8 cellular contexts compared by ENCODE assay signal in genomic region chr11:66478823-66479740, GRCh38. TPM values are rescaled to one million over a fixed set of nuclear protein-coding genes. Genes with fewer than 3 reads are reported as not detected.
A peak's percentile ranks its signal among the peaks of the same experiment; 100 is the strongest.
DNase-seq lines count a peak whose midpoint lies in the region; ATAC-seq and TF ChIP-seq lines count a peak whose summit lies in the region.

No MANE protein-coding gene starts in this region.

- no peaks in the 10 kb centered on the region for H3K4me1 ChIP-seq in foreskin keratinocyte

- no peaks in the 10 kb centered on the region for H3K9me3 Mint-ChIP-seq in activated T-cell treated with anti-CD3 and anti-CD28 coated beads, Interleukin-2, amount 50 U/mL, for 24 hours

- H3K27me3 ChIP-seq in foreskin keratinocyte = no peaks in the 10 kb centered on the region

- H3K36me3 Mint-ChIP-seq in activated T-cell treated with anti-CD3 and anti-CD28 coated beads, Interleukin-2, amount 50 U/mL, for 24 hours (ENCODE audit: low read depth) = peaks cover 66% of the 10 kb centered on the region

- H3K27me3 Mint-ChIP-seq in activated T-cell treated with anti-CD3 and anti-CD28 coated beads, Interleukin-2, amount 50 U/mL, for 24 hours = no peaks in the 10 kb centered on the region

- peak; percentile 4 for ATAC-seq in foreskin keratinocyte
- ATAC-seq in omental fat pad (ENCODE audit: low FRiP score) = peak; percentile 19
- ATAC-seq in HG03457 (IDR thresholded peaks at IDR 0.05; ENCODE audit: unreplicated experiment) = no peak
- no peak for ATAC-seq in HG03039 (IDR thresholded peaks at IDR 0.05; ENCODE audit: unreplicated experiment)

- peak; percentile 46 for DNase-seq in activated CD4-positive, CD25-positive, alpha-beta regulatory T cell treated with anti-CD3 and anti-CD28 coated beads, Interleukin-2, amount 50 U/mL, for 72 hours
- DNase-seq in activated CD4-positive, CD25-positive, alpha-beta regulatory T cell (lab: John Stamatoyannopoulos, UW) = no peak
- DNase-seq in NCI-H146 (lab: John Stamatoyannopoulos, UW) = peak; percentile 43
- DNase-seq in activated T-cell treated with anti-CD3 and anti-CD28 coated beads, Interleukin-2, amount 50 U/mL, for 24 hours = no peak
- DNase-seq in foreskin keratinocyte = peak; percentile 22 to 23
- DNase-seq in omental fat pad (ENCODE audit: low spot score) = no peak

- peaks cover 34% of the 10 kb centered on the region for H3K4me1 Mint-ChIP-seq in activated T-cell treated with anti-CD3 and anti-CD28 coated beads, Interleukin-2, amount 50 U/mL, for 24 hours (ENCODE audit: low read depth)

- TF ChIP-seq CTCF in foreskin keratinocyte (conservative IDR thresholded peaks at IDR 0.05) (peak; percentile 80), omental fat pad (IDR thresholded peaks at IDR 0.05) (no peak)

- peak overlapping the region; percentile 85 for H3K27ac ChIP-seq in foreskin keratinocyte

- H3K4me3 Mint-ChIP-seq in activated T-cell treated with anti-CD3 and anti-CD28 coated beads, Interleukin-2, amount 50 U/mL, for 24 hours = peak overlapping the region; percentile 85

- peak overlapping the region; percentile 96 for H3K27ac Mint-ChIP-seq in activated T-cell treated with anti-CD3 and anti-CD28 coated beads, Interleukin-2, amount 50 U/mL, for 24 hours

RNA-seq across cellular contexts. Expression of gene DPP3, which starts 1.2 kb away (rescaled TPM):
- 64.9 and 73.3 TPM in 2 replicates for total RNA-seq in foreskin keratinocyte
- 61.8 and 69.0 TPM in 2 replicates for polyA plus RNA-seq in foreskin keratinocyte
- 10 to 100 TPM; 13.9 to 23.9 (median 21.0) TPM for total RNA-seq in omental fat pad

RNA-seq across cellular contexts. Expression of gene PELI3, which starts 12.4 kb away (rescaled TPM):
- total RNA-seq in foreskin keratinocyte = 11.1 and 11.7 TPM in 2 replicates
- 7.5 and 8.2 TPM in 2 replicates for polyA plus RNA-seq in foreskin keratinocyte
- total RNA-seq in omental fat pad = 10 to 100 TPM in 2 of 4 donors, 1 to 10 TPM in 2; 9.2 to 16.3 (median 12.5) TPM

RNA-seq across cellular contexts. Expression of gene BBS1, which starts 31.4 kb away (rescaled TPM):
- total RNA-seq in foreskin keratinocyte = 11.5 and 12.8 TPM in 2 replicates
- polyA plus RNA-seq in foreskin keratinocyte = 7.1 and 7.3 TPM in 2 replicates
- 10 to 100 TPM; 35.5 to 71.9 (median 37.9) TPM for total RNA-seq in omental fat pad

RNA-seq across cellular contexts. Expression of gene MRPL11, which starts 40.4 kb away (rescaled TPM):
- 83.1 and 106 TPM in 2 replicates for total RNA-seq in foreskin keratinocyte
- 126 and 158 TPM in 2 replicates for polyA plus RNA-seq in foreskin keratinocyte
- total RNA-seq in omental fat pad = 10 to 100 TPM; 29.2 to 38.0 (median 32.3) TPM

RNA-seq across cellular contexts. Expression of gene NPAS4, which starts 58.2 kb away (rescaled TPM):
- total RNA-seq in foreskin keratinocyte (not detected in 2 replicates), omental fat pad (under 1 TPM in 1 of 4 donors, not detected in 3; 0.19 TPM)
- not detected in 2 replicates for polyA plus RNA-seq in foreskin keratinocyte

Comparison
In these comparisons a context has a peak if more than half of its experiments do, and no peak if none do; other contexts are left out.
1. DNase-seq: peak in activated CD4-positive, CD25-positive, alpha-beta regulatory T cell treated with anti-CD3 and anti-CD28 coated beads, Interleukin-2, amount 50 U/mL, for 72 hours (single experiment), NCI-H146 (single experiment) and foreskin keratinocyte (2 of 2); none in activated CD4-positive, CD25-positive, alpha-beta regulatory T cell (0 of 4), activated T-cell treated with anti-CD3 and anti-CD28 coated beads, Interleukin-2, amount 50 U/mL, for 24 hours (single experiment) and omental fat pad (single experiment).
2. ATAC-seq: peak in foreskin keratinocyte (single experiment) and omental fat pad (single experiment); none in HG03457 (single experiment) and HG03039 (single experiment).